Comparison of ENCODE assay signal across 19 cellular contexts in genomic region chr2:66814916-66815315, GRCh38.
DNase-seq lines count a peak whose midpoint lies in the region; FAIRE-seq and TF ChIP-seq lines count a peak whose summit lies in the region.
"Had no signal": no experiment of that assay in that cellular context is flagged by ENCODE, and none has a peak within 500 bp of the region (broad histone marks: within the 10 kb centered on the region; RNA-seq: fewer than 3 reads in every experiment).

No MANE protein-coding gene starts in this region.

- no peak overlapping the region for H2BK5ac ChIP-seq in mesendoderm (ENCODE audit: low read length)

- no peak overlapping the region for H3K4me3 ChIP-seq in NB4 (ENCODE audit: low read depth, low read length)
- no peak overlapping the region for H3K4me3 ChIP-seq in mesendoderm (ENCODE audit: low read length)
- H3K4me3 ChIP-seq in spleen, result no peak overlapping the region
- H3K4me3 ChIP-seq: BLaER1, GM12878, Peyer's patch had no signal

- no CpG with 5 or more reads among the region's 1 CpG for WGBS in mesendoderm (ENCODE audit: extremely low coverage, insufficient coverage, low lambda C conversion rate)
- WGBS in spleen, 5 donors, result 42 to 70% (median 58%) methylated on average over 1 of the region's 1 CpG

- no peak for FAIRE-seq in D721Med (lab: Jason Lieb, UNC)
- FAIRE-seq: GM12878, H1 had no signal

- H3K23ac ChIP-seq in mesendoderm (ENCODE audit: low read length), result no peak overlapping the region

- H3K18ac ChIP-seq in mesendoderm (ENCODE audit: low read length), result no peak overlapping the region

- H3K27me3 ChIP-seq in mesendoderm (ENCODE audit: insufficient read depth, low read length, poor library complexity) (no peaks in the 10 kb centered on the region), spleen (replicated peaks in 1 of 7) (no peaks in the 10 kb centered on the region)
- H3K27me3 ChIP-seq: BLaER1, Peyer's patch had no signal

- DNase-seq in SKM-1 treated with dmso at 0.1 percent for 144 hours (lab: John Stamatoyannopoulos, UW; ENCODE audit: unreplicated experiment) (peak; percentile 5), SKM-1 (lab: John Stamatoyannopoulos, UW; ENCODE audit: unreplicated experiment) (no peak), NB4 (ENCODE audit: low read depth) (peak; percentile 48), mesendoderm (peak; percentile 24), D721Med (ENCODE audit: insufficient read length, low spot score) (no peak), NCI-H510A treated with DMSO at 0.1 percent for 48 hours (lab: John Stamatoyannopoulos, UW) (no peak), spleen (no peak)
- no peak for DNase-seq in activated T-cell treated with anti-CD3 and anti-CD28 coated beads, Interleukin-2, amount 50 U/mL, for 1 hour
- DNase-seq: CD8-positive, alpha-beta T cell; DMS79 treated with DMSO at 0.1 percent for 48 hours; NCI-H1092; NCI-H146; NCI-H2081; NCI-H510A; NCI-H82; Peyer's patch had no signal

- H3K27ac ChIP-seq in mesendoderm (ENCODE audit: low read depth, low read length), result no peak overlapping the region
- H3K27ac ChIP-seq in spleen, result no peak overlapping the region
- H3K27ac ChIP-seq: BLaER1 had no signal

- H4K8ac ChIP-seq in mesendoderm (ENCODE audit: low read depth, low read length), result no peak overlapping the region

- H3K36me3 ChIP-seq in mesendoderm (ENCODE audit: control insufficient read depth, insufficient read depth, low read length) (no peaks in the 10 kb centered on the region), spleen (no peaks in the 10 kb centered on the region)
- H3K36me3 ChIP-seq: BLaER1, Peyer's patch had no signal

- no peak overlapping the region for H3K4me2 ChIP-seq in mesendoderm (ENCODE audit: low read length)
- H3K4me2 ChIP-seq: BLaER1 had no signal

- H3K4me1 ChIP-seq in mesendoderm (ENCODE audit: control insufficient read depth, low read depth, low read length), result no peaks in the 10 kb centered on the region
- H3K4me1 ChIP-seq in spleen, result no peaks in the 10 kb centered on the region
- H3K4me1 ChIP-seq: BLaER1, Peyer's patch had no signal

- H3K4ac ChIP-seq in mesendoderm (ENCODE audit: low read depth, low read length), result no peak overlapping the region

- no peaks in the 10 kb centered on the region for H3K79me1 ChIP-seq in mesendoderm (ENCODE audit: low read length)

- TF ChIP-seq POLR2A in NB4 (IDR thresholded peaks at IDR 0.05; ENCODE audit: extremely low read depth, insufficient read length) (no peak), spleen (IDR thresholded peaks at IDR 0.05) (no peak)

- H3K79me2 ChIP-seq in mesendoderm (ENCODE audit: control insufficient read depth, insufficient read depth, low read length), result no peaks in the 10 kb centered on the region

- no peak overlapping the region for H2BK120ac ChIP-seq in mesendoderm (ENCODE audit: low read depth, low read length)

- H4K5ac ChIP-seq in mesendoderm (ENCODE audit: low read length), result no peak overlapping the region

- peaks cover 0 to 22% (median 10%) of the 10 kb centered on the region in 8 donors for H3K9me3 ChIP-seq in spleen

- H3K9ac ChIP-seq in mesendoderm (ENCODE audit: low read length), result no peak overlapping the region
- H3K9ac ChIP-seq: BLaER1 had no signal

- no peak overlapping the region for H2BK15ac ChIP-seq in mesendoderm (replicated peaks; ENCODE audit: low read depth)

- H3K56ac ChIP-seq in mesendoderm (ENCODE audit: low read length), result no peak overlapping the region

- intact Hi-C loops in spleen (cut with DNase I; ENCODE audit: low total_unique reads), result no loop called here

- no peak for TF ChIP-seq CTCF in NB4 (IDR thresholded peaks at IDR 0.05; ENCODE audit: low read depth, low read length)
- TF ChIP-seq CTCF in D721Med (IDR thresholded peaks at IDR 0.05; ENCODE audit: insufficient read depth, missing control alignments), result no peak
- TF ChIP-seq CTCF in spleen (IDR thresholded peaks at IDR 0.05 in 8 of 11, conservative IDR thresholded peaks at IDR 0.05 in 3 of 11), result no peak

- no peak overlapping the region for H2AK5ac ChIP-seq in mesendoderm (ENCODE audit: low read length)

Comparison
In these comparisons a context has a peak if more than half of its experiments do, and no peak if none do; other contexts are left out.
1. DNase-seq: peak in SKM-1 treated with dmso at 0.1 percent for 144 hours (single experiment), NB4 (single experiment) and mesendoderm (single experiment); none in SKM-1 (single experiment), D721Med (single experiment), NCI-H510A treated with DMSO at 0.1 percent for 48 hours (single experiment), activated T-cell treated with anti-CD3 and anti-CD28 coated beads, Interleukin-2, amount 50 U/mL, for 1 hour (single experiment) and spleen (single experiment).